ENCODE assay signal across 8 cellular contexts in the genomic region with DNA sequence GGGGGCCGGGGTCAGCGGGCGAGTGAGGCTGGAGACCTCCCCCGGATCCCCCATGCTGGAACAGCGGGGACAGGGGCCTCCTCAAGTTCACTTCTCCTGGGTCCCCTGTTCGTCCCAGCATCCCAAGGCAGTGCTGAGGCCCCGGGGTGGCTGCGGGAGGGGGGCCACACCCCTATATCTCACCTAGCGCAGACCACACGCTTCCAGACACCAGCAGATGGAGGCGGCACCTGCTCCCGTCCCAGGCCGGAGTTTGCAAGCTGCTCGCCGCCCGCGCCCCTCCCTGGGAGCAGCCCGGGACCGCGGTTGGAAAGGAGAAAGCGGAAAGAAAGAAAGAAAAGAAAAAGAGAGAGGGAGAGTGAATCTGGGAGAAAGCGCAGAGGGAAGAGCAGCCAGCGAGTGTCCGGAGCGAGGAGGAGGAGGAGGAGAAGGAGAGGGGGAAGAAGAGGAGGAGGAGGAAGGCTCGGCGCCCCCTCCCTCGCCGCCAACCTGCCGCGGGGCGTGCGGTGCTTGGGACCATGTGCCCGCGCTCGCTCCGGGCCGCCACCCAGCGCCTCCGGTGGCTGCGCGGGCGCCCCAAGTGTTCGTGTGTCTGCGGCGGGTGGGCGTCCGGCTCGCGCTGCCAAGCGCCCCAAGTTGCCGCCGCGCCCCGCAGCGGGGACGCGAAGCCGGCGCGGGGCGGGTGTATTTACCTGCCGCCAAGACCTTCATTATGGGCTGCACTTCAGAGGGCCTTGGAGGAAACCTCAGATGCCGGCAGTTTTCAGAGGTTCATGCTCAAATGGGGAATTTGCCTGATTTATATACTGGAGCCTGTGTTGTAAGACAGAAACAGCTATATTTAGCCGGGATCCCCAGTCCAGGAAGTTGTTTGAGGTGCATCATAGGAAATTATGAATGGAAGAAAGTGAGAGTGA. TPM values are rescaled to one million over a fixed set of nuclear protein-coding genes. Genes with fewer than 3 reads are reported as not detected.
DNase-seq lines count a peak whose midpoint lies in the region.

Gene LIF, minus strand, starts transcription at position 775 of the 917 bp plus-strand sequence. Its CDS starts 64 bp downstream, at position 711.

- H3K9me3 ChIP-seq in BLaER1 treated with 17β-estradiol and CSF1 and Interleukin-3, amounts not matched to agents 10 nM and 100 nM (replicated peaks in 1 of 11): no peaks in the 10 kb centered on the region
- H3K9me3 ChIP-seq in endocrine pancreas (ENCODE audit: control insufficient read depth, low read length) (no peaks in the 10 kb centered on the region), mucosa of stomach (ENCODE audit: control insufficient read depth, low read length) (no peaks in the 10 kb centered on the region), thymus (ENCODE audit: control insufficient read depth) (no peaks in the 10 kb centered on the region)

- no peaks in the 10 kb centered on the region for H3K36me3 ChIP-seq in BLaER1 treated with 17β-estradiol and CSF1 and Interleukin-3, amounts not matched to agents 10 nM and 100 nM
- no peaks in the 10 kb centered on the region for H3K36me3 ChIP-seq in endocrine pancreas (ENCODE audit: control insufficient read depth, insufficient read depth, low read length)
- no peaks in the 10 kb centered on the region for H3K36me3 ChIP-seq in mucosa of stomach (ENCODE audit: control insufficient read depth, insufficient read depth, low read length)
- H3K36me3 ChIP-seq in thymus (ENCODE audit: control insufficient read depth, insufficient read depth): no peaks in the 10 kb centered on the region

- H3K9ac ChIP-seq in BLaER1 treated with 17β-estradiol and CSF1 and Interleukin-3, amounts not matched to agents 10 nM and 100 nM: peak within 1 kb of the TSS; percentile 23 to 74 (median 61); a peak in 20 of 22 replicates
- H3K9ac ChIP-seq in endocrine pancreas (ENCODE audit: control insufficient read depth, insufficient read depth, low read length) (peak within 1 kb of the TSS; percentile 19), mucosa of stomach (ENCODE audit: low read length) (peak within 1 kb of the TSS; percentile 73)

- H3K4me2 ChIP-seq in BLaER1 treated with 17β-estradiol and CSF1 and Interleukin-3, amounts not matched to agents 10 nM and 100 nM: peak within 1 kb of the TSS; percentile 93 to 100 (median 99)

- peaks cover 0 to 44% (median 0%) of the 10 kb centered on the region in 11 experiments; a peak in 5 of 22 replicates for H4K20me1 ChIP-seq in BLaER1 treated with 17β-estradiol and CSF1 and Interleukin-3, amounts not matched to agents 10 nM and 100 nM

- H3K27me3 ChIP-seq in BLaER1 treated with 17β-estradiol and CSF1 and Interleukin-3, amounts not matched to agents 10 nM and 100 nM: peaks cover 33 to 65% (median 42%) of the 10 kb centered on the region in 11 experiments
- H3K27me3 ChIP-seq in endocrine pancreas (ENCODE audit: control insufficient read depth, insufficient read depth, low read length): no peaks in the 10 kb centered on the region
- H3K27me3 ChIP-seq in mucosa of stomach (ENCODE audit: control insufficient read depth, insufficient read depth, low read length): peaks cover 11% of the 10 kb centered on the region
- peaks cover 3% of the 10 kb centered on the region for H3K27me3 ChIP-seq in thymus (ENCODE audit: control insufficient read depth, insufficient read depth)

- DNase-seq in Jurkat, Clone E6-1 (ENCODE audit: low read depth, low spot score): no peak
- DNase-seq in activated CD4-positive, alpha-beta T cell treated with anti-CD3 and anti-CD28 coated beads, Interleukin-2, amount 50 U/mL, for 48 hours: peak; percentile 62 to 68
- DNase-seq in NCI-H2107 (lab: John Stamatoyannopoulos, UW) (no peak), glomerular visceral epithelial cell (ENCODE audit: extremely low spot score) (no peak)

- H3K4me3 ChIP-seq in BLaER1 treated with 17β-estradiol and CSF1 and Interleukin-3, amounts not matched to agents 10 nM and 100 nM: peak within 1 kb of the TSS; percentile 51 to 70 (median 58)
- peak within 1 kb of the TSS; percentile 32 for H3K4me3 ChIP-seq in Jurkat, Clone E6-1 (ENCODE audit: low read length)
- H3K4me3 ChIP-seq in endocrine pancreas (ENCODE audit: control insufficient read depth, insufficient read depth, low read length) (no peak within 1 kb of the TSS), mucosa of stomach (ENCODE audit: low read length) (peak within 1 kb of the TSS; percentile 50), thymus (ENCODE audit: low read length) (peak within 1 kb of the TSS; percentile 39)

- 5% methylated on average over 65 of the region's 65 CpGs for WGBS in thymus

- H3K27ac ChIP-seq in BLaER1 treated with 17β-estradiol and CSF1 and Interleukin-3, amounts not matched to agents 10 nM and 100 nM: peak within 1 kb of the TSS in 5 of 11 experiments; percentile 3 to 40 (median 30); a peak in 5 of 22 replicates
- no peak within 1 kb of the TSS for H3K27ac ChIP-seq in thymus (ENCODE audit: low read depth)

- H3K4me1 ChIP-seq in BLaER1 treated with 17β-estradiol and CSF1 and Interleukin-3, amounts not matched to agents 10 nM and 100 nM: peaks cover 35 to 58% (median 42%) of the 10 kb centered on the region in 10 experiments
- H3K4me1 ChIP-seq in endocrine pancreas (ENCODE audit: control insufficient read depth, insufficient read depth, low read length): no peaks in the 10 kb centered on the region
- H3K4me1 ChIP-seq in mucosa of stomach (ENCODE audit: control insufficient read depth, insufficient read depth, low read length): peaks cover 39% of the 10 kb centered on the region
- H3K4me1 ChIP-seq in thymus (ENCODE audit: control insufficient read depth, insufficient read depth, low read length): peaks cover 4% of the 10 kb centered on the region

RNA-seq across cellular contexts. Expression of gene LIF, which starts in this region (rescaled TPM):
- polyA plus RNA-seq in Jurkat, Clone E6-1 (2012; ENCODE audit: insufficient read depth, insufficient read length): 1.0 TPM
- polyA plus RNA-seq in thymus: 0.21 TPM

Comparison
In these comparisons a context has a peak if more than half of its experiments do, and no peak if none do; other contexts are left out.
1. H3K9ac ChIP-seq: peak in every context shown above with its lines; median percentile 73 in mucosa of stomach; 61 in BLaER1 treated with 17β-estradiol and CSF1 and Interleukin-3, amounts not matched to agents 10 nM and 100 nM; 19 in endocrine pancreas.
2. DNase-seq: peak in activated CD4-positive, alpha-beta T cell treated with anti-CD3 and anti-CD28 coated beads, Interleukin-2, amount 50 U/mL, for 48 hours (2 of 2); none in Jurkat, Clone E6-1 (single experiment), NCI-H2107 (single experiment) and glomerular visceral epithelial cell (single experiment).